ENCODE assay signal across 1 cellular context in genomic region chr7:141221007-141221612, GRCh38.
TF ChIP-seq lines count a peak whose summit lies in the region.

No MANE protein-coding gene starts in this region.

TF ChIP-seq in K562, 482 proteins besides CTCF, POLR2A, EP300 and RAD21 (continued from another document):
- TF ChIP-seq REST (CRISPR knock-in tag; IDR thresholded peaks at IDR 0.05; ENCODE audit: low read depth) = 0 out of 2 replicates have a peak, but pooled peaks have one; percentile 37
